Comparison of ENCODE assay signal across 1 cellular context in the genomic region with DNA sequence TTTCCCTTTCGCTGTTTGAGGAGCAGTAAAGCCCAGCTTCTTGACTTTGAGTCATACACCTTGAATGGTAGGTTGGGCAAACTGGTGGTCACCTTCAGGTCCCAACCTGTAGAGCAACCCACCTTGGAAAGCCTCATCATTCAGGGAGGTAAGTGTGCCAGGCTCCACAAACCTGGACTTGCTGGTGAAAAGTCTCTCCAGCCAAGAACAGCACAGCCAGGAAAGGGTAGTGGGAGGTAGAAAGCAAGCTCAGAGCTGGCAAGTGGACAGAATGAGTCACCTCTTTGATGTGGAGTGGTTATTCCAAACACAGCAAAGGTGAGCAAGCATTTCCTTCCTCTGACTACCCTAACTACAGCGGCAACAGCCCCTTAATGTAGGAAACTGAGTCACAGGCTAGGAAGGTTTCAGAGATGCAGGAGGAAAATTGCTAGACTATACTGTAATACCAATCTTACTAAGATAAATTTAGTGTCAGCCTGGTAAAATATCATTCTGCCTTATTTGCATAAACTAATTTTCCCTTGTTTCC.
TF ChIP-seq lines count a peak whose summit lies in the region.

No MANE protein-coding gene starts in this region.

TF ChIP-seq in WTC11, 78 proteins besides CTCF, POLR2A, EP300 and RAD21 (continued from another document):
- TF ChIP-seq ZNF512 (CRISPR knock-in tag; IDR thresholded peaks at IDR 0.05; ENCODE audit: borderline replicate concordance) = no peak
- no peak for TF ChIP-seq ZNF138 (CRISPR knock-in tag; conservative IDR thresholded peaks at IDR 0.05)
- TF ChIP-seq SMAD3 (CRISPR knock-in tag; IDR thresholded peaks at IDR 0.05; ENCODE audit: borderline replicate concordance) = no peak
- no peak for TF ChIP-seq FOXJ3 (CRISPR knock-in tag; IDR thresholded peaks at IDR 0.05; ENCODE audit: borderline replicate concordance)
- TF ChIP-seq TCF7 (CRISPR knock-in tag; IDR thresholded peaks at IDR 0.05; ENCODE audit: low read depth) = no peak
